In genomic region chrX:106168107-106168506, GRCh38 we compare ENCODE assay signal across 1 cellular context.
TF ChIP-seq lines count a peak whose summit lies in the region.

Gene PWWP3B, plus strand, starts transcription at chrX:106168305. Its CDS starts 37,128 bp downstream, at chrX:106205433.

TF ChIP-seq in A549, 52 proteins besides CTCF, POLR2A, EP300 and RAD21 (continued from another document):
- TF ChIP-seq USF2 (IDR thresholded peaks at IDR 0.05) (no peak), ELK1 (IDR thresholded peaks at IDR 0.05; ENCODE audit: low read depth, low read length) (no peak), CBX2 (IDR thresholded peaks at IDR 0.05; ENCODE audit: borderline replicate concordance, low read depth) (no peak), FOXS1 (CRISPR knock-in tag; IDR thresholded peaks at IDR 0.05) (no peak)
